Comparison of ENCODE assay signal across 11 cellular contexts in the genomic region with DNA sequence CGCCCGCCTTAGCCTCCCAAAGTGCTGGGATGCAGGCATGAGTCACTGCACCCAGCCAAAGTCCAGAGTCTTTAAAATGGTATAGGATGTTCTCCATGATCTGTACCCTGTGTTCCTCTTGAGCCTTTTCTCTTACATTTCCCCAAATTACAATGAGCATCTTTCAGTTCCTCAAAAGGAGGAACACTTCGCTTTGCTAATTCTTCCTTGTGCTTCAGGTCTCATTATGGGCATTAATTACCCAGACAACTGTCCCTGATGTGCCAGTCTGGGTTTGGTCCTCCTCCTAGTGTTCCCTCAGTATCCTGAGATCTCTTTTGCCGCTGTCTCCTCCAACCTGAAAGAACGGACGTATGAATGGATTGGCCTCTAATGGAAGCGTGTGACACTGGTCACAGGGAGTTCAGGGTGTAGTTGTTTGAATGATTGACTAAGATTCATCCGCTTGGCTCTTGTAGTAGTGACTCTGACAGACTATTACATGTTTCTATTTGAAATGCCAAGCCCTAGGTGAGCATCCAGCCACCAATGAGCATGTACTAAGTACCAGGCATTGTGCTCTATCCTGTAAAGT. TPM values are rescaled to one million over a fixed set of nuclear protein-coding genes. Genes with fewer than 3 reads are reported as not detected.
DNase-seq lines count a peak whose midpoint lies in the region; ATAC-seq lines count a peak whose summit lies in the region.
"Had no signal": no experiment of that assay in that cellular context is flagged by ENCODE, and none has a peak within 500 bp of the region (broad histone marks: within the 10 kb centered on the region; RNA-seq: fewer than 3 reads in every experiment).

No MANE protein-coding gene starts in this region.

- intact Hi-C loops in dendritic cell treated with granulocyte-macrophage colony-stimulating factor and Interleukin-4, amounts not matched to agents 40 ng/mL and 50 ng/mL, for 4 days (cut with micrococcal nuclease): no loop called here

- H3K9me3 Mint-ChIP-seq in activated T-cell treated with anti-CD3 and anti-CD28 coated beads, Interleukin-2, amount 50 U/mL, for 72 hours: no peaks in the 10 kb centered on the region
- H3K9me3 Mint-ChIP-seq in dendritic cell treated with granulocyte-macrophage colony-stimulating factor and Interleukin-4, amounts not matched to agents 40 ng/mL and 50 ng/mL, for 4 days: no peaks in the 10 kb centered on the region

- H3K27ac Mint-ChIP-seq in activated T-cell treated with anti-CD3 and anti-CD28 coated beads, Interleukin-2, amount 50 U/mL, for 72 hours: peak overlapping the region; percentile 93
- peak overlapping the region; percentile 54 for H3K27ac Mint-ChIP-seq in dendritic cell treated with granulocyte-macrophage colony-stimulating factor and Interleukin-4, amounts not matched to agents 40 ng/mL and 50 ng/mL, for 4 days

- peak overlapping the region in 1 of 2 donors; percentile 82 for H3K4me3 Mint-ChIP-seq in activated T-cell treated with anti-CD3 and anti-CD28 coated beads, Interleukin-2, amount 50 U/mL, for 72 hours
- H3K4me3 Mint-ChIP-seq in dendritic cell treated with granulocyte-macrophage colony-stimulating factor and Interleukin-4, amounts not matched to agents 40 ng/mL and 50 ng/mL, for 4 days: no peak overlapping the region

- ATAC-seq in activated T-cell treated with anti-CD3 and anti-CD28 coated beads, Interleukin-2, amount 50 U/mL, for 72 hours (replicated peaks in 1 of 2): peak in 1 of 2 donors; percentile 7
- ATAC-seq in HG03469 (IDR thresholded peaks at IDR 0.05; ENCODE audit: unreplicated experiment): peak; percentile 59
- ATAC-seq in HG03520 (IDR thresholded peaks at IDR 0.05; ENCODE audit: unreplicated experiment): no peak

- H3K27me3 Mint-ChIP-seq in activated T-cell treated with anti-CD3 and anti-CD28 coated beads, Interleukin-2, amount 50 U/mL, for 72 hours (ENCODE audit: low read depth): no peaks in the 10 kb centered on the region
- H3K27me3 Mint-ChIP-seq in dendritic cell treated with granulocyte-macrophage colony-stimulating factor and Interleukin-4, amounts not matched to agents 40 ng/mL and 50 ng/mL, for 4 days: no peaks in the 10 kb centered on the region

- DNase-seq in activated T-cell treated with anti-CD3 and anti-CD28 coated beads, Interleukin-2, amount 50 U/mL, for 72 hours: no peak
- no peak for DNase-seq in activated T-cell treated with anti-CD3 and anti-CD28 coated beads, Interleukin-2, amount 50 U/mL, for 1 hour
- peak in 1 of 49 donors; percentile 14 for DNase-seq in substantia nigra (lab: John Stamatoyannopoulos, UW)
- DNase-seq in cerebellum (ENCODE audit: low spot score): no peak
- no peak for DNase-seq in OCI-M1 (lab: John Stamatoyannopoulos, UW)
- DNase-seq: activated effector memory CD4-positive, alpha-beta T cell treated with Interleukin-2 at 50 U/mL for 16 hours; NCI-H1694 treated with DMSO at 0.1 percent for 48 hours had no signal

- H3K36me3 Mint-ChIP-seq in activated T-cell treated with anti-CD3 and anti-CD28 coated beads, Interleukin-2, amount 50 U/mL, for 72 hours (ENCODE audit: insufficient read depth in 2 of 2): peaks cover 7 to 17% of the 10 kb centered on the region in 2 donors
- H3K36me3 Mint-ChIP-seq in dendritic cell treated with granulocyte-macrophage colony-stimulating factor and Interleukin-4, amounts not matched to agents 40 ng/mL and 50 ng/mL, for 4 days (ENCODE audit: low read depth): no peaks in the 10 kb centered on the region

- H3K27ac ChIP-seq in substantia nigra (ENCODE audit: low read depth, low read length, poor library complexity, severe bottlenecking): peak overlapping the region; percentile 31
- H3K27ac ChIP-seq: SK-N-MC had no signal

- peaks cover 97% of the 10 kb centered on the region for H3K4me1 Mint-ChIP-seq in activated T-cell treated with anti-CD3 and anti-CD28 coated beads, Interleukin-2, amount 50 U/mL, for 72 hours (ENCODE audit: low read depth)
- peaks cover 27% of the 10 kb centered on the region for H3K4me1 Mint-ChIP-seq in dendritic cell treated with granulocyte-macrophage colony-stimulating factor and Interleukin-4, amounts not matched to agents 40 ng/mL and 50 ng/mL, for 4 days (ENCODE audit: low read depth)

RNA-seq across cellular contexts. Expression of gene PRKCH, which starts 8.2 kb away (rescaled TPM):
- total RNA-seq in activated T-cell treated with anti-CD3 and anti-CD28 coated beads, Interleukin-2, amount 50 U/mL, for 72 hours: 100 to 1,000 TPM; 127 to 143 TPM
- total RNA-seq in cerebellum: 11.0 TPM

RNA-seq across cellular contexts. Expression of gene TMEM30B, which starts 48.4 kb away (rescaled TPM):
- total RNA-seq in activated T-cell treated with anti-CD3 and anti-CD28 coated beads, Interleukin-2, amount 50 U/mL, for 72 hours: 1 to 10 TPM; 2.2 to 3.4 TPM
- 0.27 TPM for total RNA-seq in cerebellum

Comparison
In these comparisons a context has a peak if more than half of its experiments do, and no peak if none do; other contexts are left out.
1. RNA of gene PRKCH, which starts 8.2 kb away (total RNA-seq): 127 to 143 TPM in activated T-cell treated with anti-CD3 and anti-CD28 coated beads, Interleukin-2, amount 50 U/mL, for 72 hours; 11.0 TPM in cerebellum (single experiment); every median in the first group is over 10 times any median in the second.